ENCODE assay signal across 22 cellular contexts in genomic region chr2:190271783-190272456, GRCh38.
"Had no signal": no experiment of that assay in that cellular context is flagged by ENCODE, and none has a peak within 500 bp of the region (broad histone marks: within the 10 kb centered on the region; RNA-seq: fewer than 3 reads in every experiment).

No MANE protein-coding gene starts in this region.

- H3K36me3 ChIP-seq: left lung, prostate gland, right atrium auricular region had no signal

- H3K4me3 ChIP-seq: left lung, prostate gland, right atrium auricular region, stomach, vagina had no signal

- H3K4me1 ChIP-seq: left lung, prostate gland, vagina had no signal

- H3K27ac ChIP-seq: foreskin keratinocyte, left lung, prostate gland, right atrium auricular region, stomach, vagina had no signal

- FAIRE-seq: keratinocyte had no signal

- H3K9me3 ChIP-seq: left lung, prostate gland, right atrium auricular region, stomach, vagina had no signal

- H3K27me3 ChIP-seq: foreskin keratinocyte, left lung, right atrium auricular region, stomach, vagina had no signal

- ATAC-seq: activated CD8-positive, alpha-beta memory T cell treated with anti-CD3 and anti-CD28 coated beads, Interleukin-2, amount 10 ng/mL, durations not matched to agents 7 days and 5 days; effector memory CD8-positive, alpha-beta T cell; foreskin keratinocyte; left lung; stimulated activated effector memory CD8-positive, alpha-beta T cell treated with anti-CD3 and anti-CD28 coated beads, Interleukin-12 subunit alpha, Interleukin-12 subunit beta, amount 100 ng/mL, for 72 hours; T-helper 17 cell had no signal

- DNase-seq: activated CD4-positive, alpha-beta memory T cell treated with anti-CD3 and anti-CD28 coated beads, Interleukin-2, amount 10 ng/mL, durations not matched to agents 7 days and 5 days; activated CD4-positive, alpha-beta T cell treated with anti-CD3 and anti-CD28 coated beads for 48 hours; activated CD4-positive, CD25-positive, alpha-beta regulatory T cell; activated CD8-positive, alpha-beta memory T cell treated with anti-CD3 and anti-CD28 coated beads, Interleukin-2, amount 10 ng/mL, durations not matched to agents 7 days and 5 days; amniotic stem cell; caudate nucleus; effector memory CD8-positive, alpha-beta T cell; foreskin keratinocyte; hypothalamus; left lung; midbrain; occipital lobe; stimulated activated CD4-positive, alpha-beta T cell treated with anti-CD3 and anti-CD28 coated beads, Interleukin-15, amount 100 ng/mL, for 24 hours; stimulated activated CD4-positive, alpha-beta T cell treated with anti-CD3 and anti-CD28 coated beads, Interleukin-2, amount 100 ng/mL, for 48 hours; stomach; T-helper 17 cell; trophoblast cell had no signal
